Comparison of ENCODE assay signal across 8 cellular contexts in genomic region chr2:102301867-102302362, GRCh38. TPM values are rescaled to one million over a fixed set of nuclear protein-coding genes. Genes with fewer than 3 reads are reported as not detected.
DNase-seq lines count a peak whose midpoint lies in the region; ATAC-seq and TF ChIP-seq lines count a peak whose summit lies in the region.

No MANE protein-coding gene starts in this region.

- no peak overlapping the region for H3K4me3 ChIP-seq in fibroblast of villous mesenchyme (ENCODE audit: low read depth, low read length)

- H3K27me3 Mint-ChIP-seq in CD14-positive monocyte (ENCODE audit: low read depth in 3 of 3): peaks cover 68 to 82% (median 82%) of the 10 kb centered on the region in 3 donors

- ATAC-seq in GM19463 (IDR thresholded peaks at IDR 0.05; ENCODE audit: unreplicated experiment): peak; percentile 90
- peak; percentile 93 for ATAC-seq in HG03565 (IDR thresholded peaks at IDR 0.05; ENCODE audit: unreplicated experiment)

- intact Hi-C loops in CD14-positive monocyte (cut with micrococcal nuclease): loop anchor here in 1 of 2 donors (5.0 kb wide), 1 partner anchor 35 kb away; no protein-coding TSS in a partner anchor

- DNase-seq in CD14-positive monocyte (ENCODE audit: low spot score) (peak; percentile 56), fibroblast of villous mesenchyme (ENCODE audit: low read depth) (peak; percentile 42), NCI-H526 treated with DMSO at 0.1 percent for 48 hours (lab: John Stamatoyannopoulos, UW) (no peak), COR-L47 (lab: John Stamatoyannopoulos, UW) (no peak)
- peak; percentile 69 for DNase-seq in activated CD4-positive, alpha-beta T cell treated with anti-CD3 and anti-CD28 coated beads for 48 hours
- DNase-seq in stimulated activated CD8-positive, alpha-beta memory T cell treated with anti-CD3 and anti-CD28 coated beads, Interleukin-12 subunit alpha, Interleukin-12 subunit beta, amount 100 ng/mL, for 1 hour (ENCODE audit: low read depth): peak; percentile 33

- H3K4me3 Mint-ChIP-seq in CD14-positive monocyte: peak overlapping the region in 1 of 2 donors; percentile 85

- H3K36me3 Mint-ChIP-seq in CD14-positive monocyte: peaks cover 0 to 9% of the 10 kb centered on the region in 2 donors

- peaks cover 0 to 3% (median 0%) of the 10 kb centered on the region in 7 donors for H3K9me3 Mint-ChIP-seq in CD14-positive monocyte

- peak; percentile 71 for TF ChIP-seq CTCF in CD14-positive monocyte (IDR thresholded peaks at IDR 0.05)
- peak; percentile 52 for TF ChIP-seq CTCF in fibroblast of villous mesenchyme (IDR thresholded peaks at IDR 0.05; ENCODE audit: insufficient read depth, low read depth, low read length)

- H3K27ac Mint-ChIP-seq in CD14-positive monocyte: peak overlapping the region in 1 of 7 donors; percentile 0

- peaks cover 15% of the 10 kb centered on the region for H3K4me1 Mint-ChIP-seq in CD14-positive monocyte

RNA-seq across cellular contexts. Expression of gene IL1RL1, which starts 9.4 kb away (rescaled TPM):
- not detected for polyA plus RNA-seq in CD14-positive monocyte
- total RNA-seq in fibroblast of villous mesenchyme: 0.32 and 1.3 TPM in 2 replicates

RNA-seq across cellular contexts. Expression of gene IL18R1, which starts 53.7 kb away (rescaled TPM):
- polyA plus RNA-seq in CD14-positive monocyte: under 1 TPM; 0.11 to 0.15 TPM
- 0.43 and 0.64 TPM in 2 replicates for total RNA-seq in fibroblast of villous mesenchyme

Comparison
In these comparisons a context has a peak if more than half of its experiments do, and no peak if none do; other contexts are left out.
1. DNase-seq: peak in CD14-positive monocyte (single experiment), activated CD4-positive, alpha-beta T cell treated with anti-CD3 and anti-CD28 coated beads for 48 hours (single experiment), fibroblast of villous mesenchyme (single experiment) and stimulated activated CD8-positive, alpha-beta memory T cell treated with anti-CD3 and anti-CD28 coated beads, Interleukin-12 subunit alpha, Interleukin-12 subunit beta, amount 100 ng/mL, for 1 hour (single experiment); none in NCI-H526 treated with DMSO at 0.1 percent for 48 hours (single experiment) and COR-L47 (single experiment).